8 cellular contexts compared by ENCODE assay signal in the genomic region with DNA sequence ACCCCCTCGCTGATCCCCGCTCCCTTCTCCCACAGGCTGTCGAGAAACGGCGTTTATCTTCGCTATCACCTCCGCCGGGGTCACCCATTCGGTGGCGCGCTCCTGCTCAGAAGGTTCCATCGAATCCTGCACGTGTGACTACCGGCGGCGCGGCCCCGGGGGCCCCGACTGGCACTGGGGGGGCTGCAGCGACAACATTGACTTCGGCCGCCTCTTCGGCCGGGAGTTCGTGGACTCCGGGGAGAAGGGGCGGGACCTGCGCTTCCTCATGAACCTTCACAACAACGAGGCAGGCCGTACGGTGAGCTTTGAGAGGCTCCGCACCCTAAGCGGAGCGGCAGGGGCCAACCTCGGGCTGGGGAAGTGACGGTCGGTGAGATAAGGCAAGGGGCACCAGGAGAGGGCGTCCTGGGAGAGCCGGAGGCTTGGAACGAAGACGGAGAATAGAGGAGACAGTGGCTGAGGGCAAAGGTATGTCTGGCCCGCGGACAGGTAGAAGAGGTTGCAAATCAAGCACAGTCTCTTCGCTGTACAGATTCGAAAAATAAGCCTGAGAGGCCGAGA. TPM values are rescaled to one million over a fixed set of nuclear protein-coding genes. Genes with fewer than 3 reads are reported as not detected.
DNase-seq lines count a peak whose midpoint lies in the region; ATAC-seq and TF ChIP-seq lines count a peak whose summit lies in the region.

No MANE protein-coding gene starts in this region.

- no peaks in the 10 kb centered on the region for H3K9me3 Mint-ChIP-seq in IgD-negative memory B cell
- H3K9me3 Mint-ChIP-seq in activated naive CD8-positive, alpha-beta T cell treated with anti-CD3 and anti-CD28 coated beads, Interleukin-2, amount 10 ng/mL, durations not matched to agents 7 days and 5 days: no peaks in the 10 kb centered on the region

- DNase-seq in BJ (ENCODE audit: low read depth): no peak
- peak; percentile 69 for DNase-seq in activated naive CD8-positive, alpha-beta T cell treated with anti-CD3 and anti-CD28 coated beads, Interleukin-2, amount 10 ng/mL, durations not matched to agents 7 days and 5 days
- no peak for DNase-seq in RKO (ENCODE audit: low spot score)

- H3K27me3 ChIP-seq in BJ (ENCODE audit: control insufficient read depth, insufficient read depth, low read length): peaks cover 67% of the 10 kb centered on the region

- CTCF ChIA-PET in BJ (lab: Yijun Ruan, JAX): interaction anchor here (1.1 to 30.1 kb wide), 5 partner anchors 6 to 128 kb away, joined by 4 to 757 read pairs (median 89); a partner anchor contains a TSS

- H3K4me1 ChIP-seq in mesodermal cell (ENCODE audit: control insufficient read depth, insufficient read depth, low read length, poor library complexity, severe bottlenecking): peaks cover 18% of the 10 kb centered on the region

- no peaks in the 10 kb centered on the region for H3K9me3 ChIP-seq in mesodermal cell (ENCODE audit: control insufficient read depth, low read length)

- TF ChIP-seq CTCF in BJ (IDR thresholded peaks at IDR 0.05; ENCODE audit: insufficient read depth, low read depth, low read length): 0 out of 2 replicates have a peak, but pooled peaks have one; percentile 2

- 2 to 4% methylated on average over 36 to 38 of the region's 46 CpGs for WGBS in mesodermal cell (ENCODE audit: insufficient coverage in 2 of 2), 2 experiments

- peaks cover 21 to 31% (median 22%) of the 10 kb centered on the region in 3 donors for H3K4me1 Mint-ChIP-seq in IgD-negative memory B cell
- H3K4me1 Mint-ChIP-seq in activated naive CD8-positive, alpha-beta T cell treated with anti-CD3 and anti-CD28 coated beads, Interleukin-2, amount 10 ng/mL, durations not matched to agents 7 days and 5 days: peaks cover 51% of the 10 kb centered on the region

- H3K4me3 ChIP-seq in BJ (ENCODE audit: low read depth, low read length) (no peak overlapping the region), mesodermal cell (ENCODE audit: extremely low read depth, insufficient read depth, low read length, poor library complexity, severe bottlenecking) (peak overlapping the region; percentile 28)

- peak overlapping the region; percentile 86 to 96 (median 94) for H3K4me3 Mint-ChIP-seq in IgD-negative memory B cell
- H3K4me3 Mint-ChIP-seq in activated naive CD8-positive, alpha-beta T cell treated with anti-CD3 and anti-CD28 coated beads, Interleukin-2, amount 10 ng/mL, durations not matched to agents 7 days and 5 days: peak overlapping the region; percentile 80

- H3K27ac ChIP-seq in mesodermal cell (ENCODE audit: low read depth, low read length, severe bottlenecking): no peak overlapping the region

- POLR2A ChIA-PET in BJ (lab: Charles Lee): no interaction called here
- POLR2A ChIA-PET in activated naive CD8-positive, alpha-beta T cell treated with anti-CD3 and anti-CD28 coated beads, Interleukin-2, amount 10 ng/mL, durations not matched to agents 7 days and 5 days (lab: Charles Lee): interaction anchor here (1.1 to 3.8 kb wide), 12 partner anchors 8 to 150 kb away, joined by 3 to 15 read pairs (median 4); a partner anchor contains a TSS

- H3K27me3 Mint-ChIP-seq in IgD-negative memory B cell: peaks cover 33% of the 10 kb centered on the region
- peaks cover 76% of the 10 kb centered on the region for H3K27me3 Mint-ChIP-seq in activated naive CD8-positive, alpha-beta T cell treated with anti-CD3 and anti-CD28 coated beads, Interleukin-2, amount 10 ng/mL, durations not matched to agents 7 days and 5 days

- peaks cover 2% of the 10 kb centered on the region for H3K36me3 Mint-ChIP-seq in IgD-negative memory B cell
- H3K36me3 Mint-ChIP-seq in activated naive CD8-positive, alpha-beta T cell treated with anti-CD3 and anti-CD28 coated beads, Interleukin-2, amount 10 ng/mL, durations not matched to agents 7 days and 5 days: no peaks in the 10 kb centered on the region

- H3K36me3 ChIP-seq in BJ (ENCODE audit: control insufficient read depth, insufficient read depth, low read length) (no peaks in the 10 kb centered on the region), mesodermal cell (ENCODE audit: control insufficient read depth, insufficient read depth, low read length) (no peaks in the 10 kb centered on the region)

- peak overlapping the region in 2 of 3 donors; percentile 83 to 88 for H3K27ac Mint-ChIP-seq in IgD-negative memory B cell
- H3K27ac Mint-ChIP-seq in activated naive CD8-positive, alpha-beta T cell treated with anti-CD3 and anti-CD28 coated beads, Interleukin-2, amount 10 ng/mL, durations not matched to agents 7 days and 5 days: peak overlapping the region; percentile 83

- ATAC-seq in activated naive CD8-positive, alpha-beta T cell treated with anti-CD3 and anti-CD28 coated beads, Interleukin-2, amount 10 ng/mL, durations not matched to agents 7 days and 5 days (ENCODE audit: low read depth): peak; percentile 21
- no peak for ATAC-seq in GM18502 (IDR thresholded peaks at IDR 0.05; ENCODE audit: poor library complexity, unreplicated experiment)
- ATAC-seq in GM19351 (IDR thresholded peaks at IDR 0.05; ENCODE audit: unreplicated experiment): no peak
- ATAC-seq in GM21717 (IDR thresholded peaks at IDR 0.05; ENCODE audit: unreplicated experiment): no peak

RNA-seq across cellular contexts. Expression of a gene that starts 2.3 kb away (rescaled TPM):
- polyA plus RNA-seq in BJ (2011; rRNA removed) (not detected in 2 replicates), IgD-negative memory B cell (0.19 TPM)
- not detected in 2 replicates for polyA minus RNA-seq in BJ (2011; rRNA and poly(A)+ RNA removed)
- total RNA-seq in activated naive CD8-positive, alpha-beta T cell treated with anti-CD3 and anti-CD28 coated beads, Interleukin-2, amount 10 ng/mL, durations not matched to agents 7 days and 5 days: 1 to 10 TPM; 1.7 to 2.0 TPM
- polyA plus RNA-seq in mesodermal cell (2013, experiment 1 of 2): 2.5 TPM
- 2.0 TPM for polyA plus RNA-seq in mesodermal cell (2013, experiment 2 of 2)

RNA-seq across cellular contexts. Expression of a gene that starts 8.9 kb away (rescaled TPM):
- 0.63 and 0.76 TPM in 2 replicates for polyA plus RNA-seq in BJ (2011; rRNA removed)
- polyA minus RNA-seq in BJ (2011; rRNA and poly(A)+ RNA removed): 0.24 and 0.41 TPM in 2 replicates
- not detected for polyA plus RNA-seq in IgD-negative memory B cell
- total RNA-seq in activated naive CD8-positive, alpha-beta T cell treated with anti-CD3 and anti-CD28 coated beads, Interleukin-2, amount 10 ng/mL, durations not matched to agents 7 days and 5 days: 10 to 100 TPM in 1 of 2 experiments, 1 to 10 TPM in 1; 9.4 to 10.1 TPM
- 1.1 TPM for polyA plus RNA-seq in mesodermal cell (2013, experiment 1 of 2)
- 1.3 TPM for polyA plus RNA-seq in mesodermal cell (2013, experiment 2 of 2)

RNA-seq across cellular contexts. Expression of a gene that starts 18.7 kb away (rescaled TPM):
- 0.02 and 0.07 TPM in 2 replicates for polyA plus RNA-seq in BJ (2011; rRNA removed)
- 0.10 TPM in 1 of 2 replicates, not detected in the other for polyA minus RNA-seq in BJ (2011; rRNA and poly(A)+ RNA removed)
- polyA plus RNA-seq in IgD-negative memory B cell: not detected
- total RNA-seq in activated naive CD8-positive, alpha-beta T cell treated with anti-CD3 and anti-CD28 coated beads, Interleukin-2, amount 10 ng/mL, durations not matched to agents 7 days and 5 days: under 1 TPM; 0.20 to 0.30 TPM
- 0.63 TPM for polyA plus RNA-seq in mesodermal cell (2013, experiment 1 of 2)
- polyA plus RNA-seq in mesodermal cell (2013, experiment 2 of 2): 0.40 TPM

RNA-seq across cellular contexts. Expression of a gene that starts 23.2 kb away (rescaled TPM):
- polyA plus RNA-seq in BJ (2011; rRNA removed): 233 and 292 TPM in 2 replicates
- polyA minus RNA-seq in BJ (2011; rRNA and poly(A)+ RNA removed): 54.4 and 104 TPM in 2 replicates
- 20.2 TPM for polyA plus RNA-seq in IgD-negative memory B cell
- total RNA-seq in activated naive CD8-positive, alpha-beta T cell treated with anti-CD3 and anti-CD28 coated beads, Interleukin-2, amount 10 ng/mL, durations not matched to agents 7 days and 5 days: 10 to 100 TPM; 88.0 to 96.5 TPM
- polyA plus RNA-seq in mesodermal cell (2013, experiment 1 of 2): 128 TPM
- polyA plus RNA-seq in mesodermal cell (2013, experiment 2 of 2): 108 TPM

RNA-seq across cellular contexts. Expression of a gene that starts 38.1 kb away (rescaled TPM):
- polyA plus RNA-seq in BJ (2011; rRNA removed) (94.1 and 127 TPM in 2 replicates), IgD-negative memory B cell (45.6 TPM)
- polyA minus RNA-seq in BJ (2011; rRNA and poly(A)+ RNA removed): 24.5 and 37.1 TPM in 2 replicates
- 10 to 100 TPM; 50.0 to 56.6 TPM for total RNA-seq in activated naive CD8-positive, alpha-beta T cell treated with anti-CD3 and anti-CD28 coated beads, Interleukin-2, amount 10 ng/mL, durations not matched to agents 7 days and 5 days
- polyA plus RNA-seq in mesodermal cell (2013, experiment 1 of 2): 35.5 TPM
- 36.3 TPM for polyA plus RNA-seq in mesodermal cell (2013, experiment 2 of 2)
